In genomic region chr15:41827880-41828746, GRCh38 we compare ENCODE assay signal across 8 cellular contexts. TPM values are rescaled to one million over a fixed set of nuclear protein-coding genes. Genes with fewer than 3 reads are reported as not detected.
DNase-seq lines count a peak whose midpoint lies in the region; ATAC-seq and TF ChIP-seq lines count a peak whose summit lies in the region.

JMJD7 (plus strand) TSS chr15:41828092; CDS start chr15:41828125, 33 bp downstream.

- H3K79me2 ChIP-seq in DND-41 (ENCODE audit: insufficient read depth, low read length): 0 out of 2 replicates have a peak, but pooled peaks cover 3% of the 10 kb centered on the region

- H3K4me1 ChIP-seq in DND-41 (ENCODE audit: insufficient read depth, low read length) (peaks cover 53% of the 10 kb centered on the region), neutrophil (ENCODE audit: control insufficient read depth in 1 of 2, insufficient read depth in 1 of 2, low read depth in 1 of 2, low read length in 1 of 2) (peaks cover 22 to 25% of the 10 kb centered on the region in 2 experiments), subcutaneous abdominal adipose tissue (ENCODE audit: control insufficient read depth in 5 of 5, insufficient read depth in 5 of 5, low read length in 5 of 5) (peaks cover 0 to 32% (median 23%) of the 10 kb centered on the region in 5 donors)

- H3K27me3 ChIP-seq in DND-41 (ENCODE audit: insufficient read depth, low read length, poor library complexity): no peaks in the 10 kb centered on the region
- peaks cover 13% of the 10 kb centered on the region for H3K27me3 ChIP-seq in neutrophil
- H3K27me3 ChIP-seq in subcutaneous abdominal adipose tissue (ENCODE audit: control insufficient read depth in 5 of 5, insufficient read depth in 4 of 5, low read length in 5 of 5): no peaks in the 10 kb centered on the region

- H3K9ac ChIP-seq in DND-41 (ENCODE audit: low read depth, low read length) (peak within 1 kb of the TSS; percentile 59), subcutaneous abdominal adipose tissue (ENCODE audit: low read length in 5 of 5) (peak within 1 kb of the TSS; percentile 78 to 93 (median 89))

- H4K20me1 ChIP-seq in DND-41 (ENCODE audit: insufficient read depth, low read length): peaks cover 8% of the 10 kb centered on the region; the same call in 1 of the 2 replicates

- H3K4me2 ChIP-seq in DND-41 (ENCODE audit: insufficient read depth, low read length): peak within 1 kb of the TSS; percentile 81

- H3K36me3 ChIP-seq in DND-41 (ENCODE audit: insufficient read depth, low read length) (peaks cover 19% of the 10 kb centered on the region), neutrophil (peaks cover 28% of the 10 kb centered on the region), subcutaneous abdominal adipose tissue (ENCODE audit: control insufficient read depth in 5 of 5, insufficient read depth in 5 of 5, low read length in 5 of 5) (peaks cover 0 to 52% (median 34%) of the 10 kb centered on the region in 5 donors)

- ATAC-seq in DND-41 (ENCODE audit: insufficient read depth, low read depth) (peak; percentile 80), GM21717 (IDR thresholded peaks at IDR 0.05; ENCODE audit: unreplicated experiment) (peak; percentile 60)

- TF ChIP-seq CTCF in DND-41 (IDR thresholded peaks at IDR 0.05; ENCODE audit: borderline replicate concordance, extremely low read depth, low read length, poor library complexity, severe bottlenecking) (no peak), neutrophil (IDR thresholded peaks at IDR 0.05) (peak; percentile 41)

- H2AFZ ChIP-seq in DND-41 (ENCODE audit: low read depth, low read length): peak within 1 kb of the TSS; percentile 85

- peak within 1 kb of the TSS; percentile 51 for H3K27ac ChIP-seq in DND-41 (ENCODE audit: low read length)
- H3K27ac ChIP-seq in neutrophil: peak within 1 kb of the TSS; percentile 70
- peak within 1 kb of the TSS; percentile 70 for H3K27ac ChIP-seq in subcutaneous abdominal adipose tissue (ENCODE audit: low read depth, low read length)

- H3K4me3 ChIP-seq in DND-41 (ENCODE audit: low read depth in 1 of 2, low read length in 2 of 2) (peak within 1 kb of the TSS; percentile 45 to 67; a peak in 3 of 4 replicates), neutrophil (ENCODE audit: low read depth in 1 of 2, low read length in 1 of 2) (peak within 1 kb of the TSS; percentile 93 to 96), subcutaneous abdominal adipose tissue (ENCODE audit: low read depth in 1 of 5, low read length in 5 of 5) (peak within 1 kb of the TSS; percentile 82 to 93 (median 90))

- in situ Hi-C loops in SK-MEL-5 (cut with HindIII; ENCODE audit: low pct_unique_long_range_greater_than_20kb, low sequenced_read_pairs): no loop called here

- no peaks in the 10 kb centered on the region for H3K9me3 ChIP-seq in DND-41 (ENCODE audit: insufficient read depth, low read length, severe bottlenecking)
- no peaks in the 10 kb centered on the region for H3K9me3 ChIP-seq in neutrophil
- H3K9me3 ChIP-seq in subcutaneous abdominal adipose tissue (ENCODE audit: control insufficient read depth in 5 of 5, low read length in 5 of 5): no peaks in the 10 kb centered on the region

- peak; percentile 89 for DNase-seq in DND-41
- peak; percentile 77 for DNase-seq in LHCN-M2 (ENCODE audit: low read depth)
- peak; percentile 83 for DNase-seq in SK-MEL-5 (ENCODE audit: low read depth, low spot score)
- peak; percentile 91 to 98 (median 98) for DNase-seq in activated naive CD4-positive, alpha-beta T cell (lab: John Stamatoyannopoulos, UW)
- DNase-seq in foreskin melanocyte: peak; percentile 63

RNA-seq across cellular contexts. Expression of gene JMJD7, which starts in this region (rescaled TPM):
- total RNA-seq in LHCN-M2 (2014; rRNA removed): 3.7 and 5.7 TPM in 2 replicates
- 4.2 TPM for polyA plus RNA-seq in LHCN-M2 (2012)
- total RNA-seq in SK-MEL-5 (2014; rRNA removed; shearing (Covaris generic)): 3.4 and 4.4 TPM in 2 replicates
- 9.4 and 13.9 TPM in 2 replicates for polyA plus RNA-seq in SK-MEL-5 (2015; cell fraction: cytosol; rRNA removed)
- 11.2 and 16.1 TPM in 2 replicates for polyA plus RNA-seq in SK-MEL-5 (2015; cell fraction: nucleus; rRNA removed)

Comparison
In these comparisons a context has a peak if more than half of its experiments do, and no peak if none do; other contexts are left out.
1. Peak in every context shown above with its lines: DNase-seq, ATAC-seq, H3K4me3 ChIP-seq and H3K27ac ChIP-seq.